8 cellular contexts compared by ENCODE assay signal in genomic region chr15:75625542-75626347, GRCh38. TPM values are rescaled to one million over a fixed set of nuclear protein-coding genes. Genes with fewer than 3 reads are reported as not detected.
A peak's percentile ranks its signal among the peaks of the same experiment; 100 is the strongest.
DNase-seq lines count a peak whose midpoint lies in the region; ATAC-seq and TF ChIP-seq lines count a peak whose summit lies in the region.

TSS of gene SNUPN (minus strand) at chr15:75625725. CDS start at chr15:75621051, 4,674 bp downstream.

- peak; percentile 92 for DNase-seq in Calu3
- DNase-seq in IMR-90 = peak; percentile 86
- DNase-seq in PC-9 = peak; percentile 76 to 87
- peak; percentile 92 for DNase-seq in activated T-cell treated with anti-CD3 and anti-CD28 coated beads for 48 hours (ENCODE audit: low read depth)
- no peak for DNase-seq in epithelial cell of prostate (ENCODE audit: low read depth, low spot score)
- peak; percentile 96 to 97 (median 96) for DNase-seq in mucosa of descending colon
- DNase-seq in stimulated activated CD8-positive, alpha-beta memory T cell treated with anti-CD3 and anti-CD28 coated beads, Interleukin-4, amount 100 ng/mL, for 24 hours (ENCODE audit: low read depth) = peak; percentile 90

- no peaks in the 10 kb centered on the region for H3K79me2 ChIP-seq in PC-9 (ENCODE audit: low read depth)

- H4K20me1 ChIP-seq in IMR-90 (ENCODE audit: insufficient read depth, low read length) = 0 out of 2 replicates have a peak, but pooled peaks cover 1% of the 10 kb centered on the region
- H4K20me1 ChIP-seq in PC-9 (ENCODE audit: insufficient read depth) = no peaks in the 10 kb centered on the region

- H3K9me2 ChIP-seq in PC-9 (ENCODE audit: insufficient read depth) = no peaks in the 10 kb centered on the region

- TSS peak; percentile 80 for BruUV-seq in Calu3 (replicated peaks; lab: Mats Ljungman, UMichigan)
- no TSS peak for BruUV-seq in IMR-90 (replicated peaks; lab: Mats Ljungman, UMichigan)
- TSS peak; percentile 79 for BruUV-seq in PC-9 (replicated peaks; lab: Mats Ljungman, UMichigan)

- H3K27me3 Mint-ChIP-seq in Calu3 (ENCODE audit: unreplicated experiment) = no peaks in the 10 kb centered on the region

- peak within 1 kb of the TSS; percentile 72 for H3K56ac ChIP-seq in IMR-90 (ENCODE audit: extremely low read depth, insufficient read depth, low read length)

- peaks cover 40% of the 10 kb centered on the region for H3F3A ChIP-seq in PC-9 (ENCODE audit: insufficient read depth, low read depth)

- H3K9me1 ChIP-seq in IMR-90 (ENCODE audit: insufficient read depth, low read length) = no peaks in the 10 kb centered on the region; the same call in 1 of the 2 replicates

- peaks cover 25% of the 10 kb centered on the region for H3K4me1 Mint-ChIP-seq in Calu3 (ENCODE audit: low read depth, unreplicated experiment)

- peak within 1 kb of the TSS; percentile 92 for H4K5ac ChIP-seq in IMR-90 (ENCODE audit: low read depth, low read length)

- H3K9me3 ChIP-seq in IMR-90 (ENCODE audit: control insufficient read depth, insufficient read depth, low read length) = no peaks in the 10 kb centered on the region
- no peaks in the 10 kb centered on the region for H3K9me3 ChIP-seq in PC-9 (ENCODE audit: insufficient read depth, low read depth)
- H3K9me3 ChIP-seq in mucosa of descending colon = no peaks in the 10 kb centered on the region

- peak within 1 kb of the TSS; percentile 35; the same call in 1 of the 3 replicates for H2BK15ac ChIP-seq in IMR-90 (ENCODE audit: low read depth, low read length)

- H3K23ac ChIP-seq in IMR-90 (ENCODE audit: low read depth, low read length) = peak within 1 kb of the TSS; percentile 82

- H3K18ac ChIP-seq in IMR-90 (ENCODE audit: low read depth, low read length) = peak within 1 kb of the TSS; percentile 86

- no peak within 1 kb of the TSS; the same call in 1 of the 2 replicates for H2BK20ac ChIP-seq in IMR-90 (ENCODE audit: low read depth, low read length)

- H2AK9ac ChIP-seq in IMR-90 (replicated peaks; ENCODE audit: low read depth, low read length, poor library complexity) = peak within 1 kb of the TSS; percentile 99

- dilution Hi-C loops in IMR-90 (cut with HindIII; ENCODE audit: low sequenced_read_pairs, unreplicated experiment) = no loop called here

- H3K4me2 ChIP-seq in IMR-90 (ENCODE audit: low read depth, low read length) (peak within 1 kb of the TSS; percentile 91), PC-9 (peak within 1 kb of the TSS; percentile 69)

- H3K27me3 ChIP-seq in IMR-90 (ENCODE audit: control insufficient read depth, insufficient read depth, low read length) (no peaks in the 10 kb centered on the region), PC-9 (ENCODE audit: insufficient read depth, low read depth) (no peaks in the 10 kb centered on the region)

- no peak for TF ChIP-seq RAD21 in IMR-90 (IDR thresholded peaks at IDR 0.05; ENCODE audit: low read length)

- TF ChIP-seq CTCF in Calu3 (IDR thresholded peaks at IDR 0.05; ENCODE audit: unreplicated experiment) = no peak
- no peak for TF ChIP-seq CTCF in IMR-90 (conservative IDR thresholded peaks at IDR 0.05; ENCODE audit: low read depth, low read length)
- no peak for TF ChIP-seq CTCF in PC-9 (conservative IDR thresholded peaks at IDR 0.05)
- no peak for TF ChIP-seq CTCF in mucosa of descending colon (IDR thresholded peaks at IDR 0.05)

- H4K8ac ChIP-seq in IMR-90 (ENCODE audit: low read depth in 2 of 2, low read length in 2 of 2) = peak within 1 kb of the TSS; percentile 99

- H3K4me1 ChIP-seq in IMR-90 (ENCODE audit: control insufficient read depth, insufficient read depth, low read length) (peaks cover 5% of the 10 kb centered on the region), PC-9 (replicated peaks; ENCODE audit: insufficient read depth) (peaks cover 22% of the 10 kb centered on the region), mucosa of descending colon (ENCODE audit: low read depth) (peaks cover 10% of the 10 kb centered on the region)

- peak within 1 kb of the TSS; percentile 96 for H3K4me3 Mint-ChIP-seq in Calu3 (ENCODE audit: low read depth, unreplicated experiment)

- H3K4me3 ChIP-seq in IMR-90 (ENCODE audit: insufficient read depth, low read depth, low read length) = peak within 1 kb of the TSS; percentile 79
- H3K4me3 ChIP-seq in PC-9 = peak within 1 kb of the TSS; percentile 69
- peak within 1 kb of the TSS; percentile 58 for H3K4me3 ChIP-seq in mucosa of descending colon

- H2AK5ac ChIP-seq in IMR-90 (ENCODE audit: low read depth, low read length) = peak within 1 kb of the TSS; percentile 91

- peak within 1 kb of the TSS; percentile 95 for H3K14ac ChIP-seq in IMR-90 (replicated peaks; ENCODE audit: low read depth, low read length)

- in situ Hi-C loops in IMR-90 (cut with MboI; ENCODE audit: low sequenced_read_pairs) = no loop called here

- H4K91ac ChIP-seq in IMR-90 (ENCODE audit: insufficient read depth, low read depth, low read length) = peak within 1 kb of the TSS; percentile 97

- TF ChIP-seq POLR2A in IMR-90 (IDR thresholded peaks at IDR 0.05; ENCODE audit: low read depth, low read length) = peak; percentile 25; the same call in 1 of the 2 replicates

- no peaks in the 10 kb centered on the region for H3K9me3 Mint-ChIP-seq in Calu3 (ENCODE audit: low read depth, unreplicated experiment)

- ATAC-seq in GM21515 (IDR thresholded peaks at IDR 0.05; ENCODE audit: unreplicated experiment) (peak; percentile 70), IMR-90 (ENCODE audit: low read depth) (peak; percentile 92), mucosa of descending colon (peak; percentile 96)

- 3% methylated on average over 22 of the region's 47 CpGs; no CpG with 5 or more reads in 1 of the 2 experiments for WGBS in IMR-90 (ENCODE audit: extremely low coverage in 2 of 2, insufficient read length in 1 of 2), 2 experiments

- POLR2A ChIA-PET in IMR-90 (lab: Charles Lee; ENCODE audit: unreplicated experiment) (interaction anchor here (0.6 to 1.2 kb wide), 3 partner anchors 10 to 596 kb away, joined by 3 to 5 read pairs (median 4); partner anchors contain the start of gene IMP3), PC-9 (lab: Charles Lee; ENCODE audit: unreplicated experiment) (interaction anchor here (0.5 to 0.8 kb wide), 9 partner anchors 13 to 258 kb away, joined by 3 to 13 read pairs (median 4); partner anchors contain the start of genes IMP3, MAN2C1 and SIN3A)

- peak within 1 kb of the TSS; percentile 98 for H2AFZ ChIP-seq in IMR-90 (replicated peaks; ENCODE audit: low read length, poor library complexity)
- peak within 1 kb of the TSS; percentile 84 for H2AFZ ChIP-seq in PC-9

- peaks cover 18% of the 10 kb centered on the region for H3K36me3 Mint-ChIP-seq in Calu3 (ENCODE audit: insufficient read depth, unreplicated experiment)

- peaks cover 3 to 35% of the 10 kb centered on the region in 2 experiments; a peak in 2 of 4 replicates for H3K79me1 ChIP-seq in IMR-90 (ENCODE audit: low read depth in 1 of 2, low read length in 2 of 2)

- peak within 1 kb of the TSS; percentile 93 for H3K9ac ChIP-seq in IMR-90 (ENCODE audit: low read depth, low read length)

- intact Hi-C loops in Calu3 (cut with micrococcal nuclease; ENCODE audit: unreplicated experiment) = no loop called here
- intact Hi-C loops in IMR-90 (cut with micrococcal nuclease) = loop anchor here (10.0 kb wide), 1 partner anchor 49 kb away; no protein-coding TSS in a partner anchor
- intact Hi-C loops in PC-9 (cut with micrococcal nuclease; ENCODE audit: unreplicated experiment) = loop anchor here (2.0 kb wide), 3 partner anchors 15 to 57 kb away; partner anchors contain the start of gene IMP3
- intact Hi-C loops in mucosa of descending colon (cut with DNase I, micrococcal nuclease) = no loop called here

- peak within 1 kb of the TSS; percentile 96 for H3K4ac ChIP-seq in IMR-90 (ENCODE audit: low read depth, low read length)

- H3K36me3 ChIP-seq in IMR-90 (ENCODE audit: control insufficient read depth, insufficient read depth, low read length) (no peaks in the 10 kb centered on the region), PC-9 (ENCODE audit: low read depth) (no peaks in the 10 kb centered on the region), mucosa of descending colon (ENCODE audit: low read depth) (no peaks in the 10 kb centered on the region)

- peak within 1 kb of the TSS; percentile 95 for H3K27ac ChIP-seq in IMR-90 (ENCODE audit: insufficient read depth, low read length)
- peak within 1 kb of the TSS; percentile 73 for H3K27ac ChIP-seq in PC-9
- H3K27ac ChIP-seq in epithelial cell of prostate = peak within 1 kb of the TSS; percentile 78

- peak within 1 kb of the TSS; percentile 94 for H2BK5ac ChIP-seq in IMR-90 (ENCODE audit: low read depth, low read length, poor library complexity, severe bottlenecking)

- H3K27ac Mint-ChIP-seq in Calu3 (ENCODE audit: unreplicated experiment) = peak within 1 kb of the TSS; percentile 91

- CTCF ChIA-PET in Calu3 (lab: Charles Lee) = interaction anchor here (0.6 to 1.0 kb wide), 6 partner anchors 14 to 258 kb away, joined by 3 read pairs; partner anchors contain the start of genes IMP3 and SNX33
- CTCF ChIA-PET in IMR-90 (lab: Yijun Ruan, JAX) = interaction anchor here (1.1 kb wide), 1 partner anchor 13 kb away, joined by 7 read pairs; no protein-coding TSS in a partner anchor
- CTCF ChIA-PET in PC-9 (lab: Charles Lee) = interaction anchor here (0.6 to 0.7 kb wide), 2 partner anchors 22 to 111 kb away, joined by 5 to 7 read pairs; partner anchors contain the start of gene SNX33

- H2BK120ac ChIP-seq in IMR-90 (ENCODE audit: low read depth, low read length) = peak within 1 kb of the TSS; percentile 80

TF ChIP-seq in IMR-90, 13 proteins besides CTCF, POLR2A, EP300 and RAD21 (continues in another document):
- TF ChIP-seq NFE2L2 (IDR thresholded peaks at IDR 0.05; ENCODE audit: low read depth, low read length) (peak; percentile 70), MAZ (IDR thresholded peaks at IDR 0.05; ENCODE audit: borderline replicate concordance, low read depth, low read length) (peak; percentile 85; the same call in 1 of the 2 replicates), BHLHE40 (IDR thresholded peaks at IDR 0.05; ENCODE audit: low read depth, low read length) (peak; percentile 89), CHD1 (IDR thresholded peaks at IDR 0.05; ENCODE audit: low read depth, low read length) (no peak)
- TF ChIP-seq, protein P1, sequence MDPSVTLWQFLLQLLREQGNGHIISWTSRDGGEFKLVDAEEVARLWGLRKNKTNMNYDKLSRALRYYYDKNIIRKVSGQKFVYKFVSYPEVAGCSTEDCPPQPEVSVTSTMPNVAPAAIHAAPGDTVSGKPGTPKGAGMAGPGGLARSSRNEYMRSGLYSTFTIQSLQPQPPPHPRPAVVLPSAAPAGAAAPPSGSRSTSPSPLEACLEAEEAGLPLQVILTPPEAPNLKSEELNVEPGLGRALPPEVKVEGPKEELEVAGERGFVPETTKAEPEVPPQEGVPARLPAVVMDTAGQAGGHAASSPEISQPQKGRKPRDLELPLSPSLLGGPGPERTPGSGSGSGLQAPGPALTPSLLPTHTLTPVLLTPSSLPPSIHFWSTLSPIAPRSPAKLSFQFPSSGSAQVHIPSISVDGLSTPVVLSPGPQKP (IDR thresholded peaks at IDR 0.05; ENCODE audit: borderline replicate concordance, low read depth, low read length) = no peak

RNA-seq across cellular contexts. Expression of gene SNUPN, which starts in this region (rescaled TPM):
- total RNA-seq in Calu3 (2022) = 24.5 and 28.0 TPM in 2 replicates
- total RNA-seq in IMR-90 (2012; rRNA removed) = 23.8 and 28.6 TPM in 2 replicates
- 21.8 and 24.1 TPM in 2 replicates for polyA plus RNA-seq in IMR-90 (2012; rRNA removed)
- 12.3 and 20.2 TPM in 2 replicates for polyA plus RNA-seq in IMR-90 (2012; cell fraction: cytosol; rRNA removed)
- 6.1 and 17.3 TPM in 2 replicates for polyA plus RNA-seq in IMR-90 (2012; cell fraction: nucleus; rRNA removed; ENCODE audit: low replicate concordance)
- total RNA-seq in PC-9 (2021) = 37.6 and 40.0 TPM in 2 replicates
- 10 to 100 TPM; 18.7 to 23.9 (median 18.9) TPM for total RNA-seq in mucosa of descending colon

Comparison
In these comparisons a context has a peak if more than half of its experiments do, and no peak if none do; other contexts are left out.
1. intact Hi-C loops: an anchor here in IMR-90 (10.0 kb wide) and PC-9 (2.0 kb wide); none called in Calu3 and mucosa of descending colon.